ENCODE assay signal across 21 cellular contexts in the genomic region with DNA sequence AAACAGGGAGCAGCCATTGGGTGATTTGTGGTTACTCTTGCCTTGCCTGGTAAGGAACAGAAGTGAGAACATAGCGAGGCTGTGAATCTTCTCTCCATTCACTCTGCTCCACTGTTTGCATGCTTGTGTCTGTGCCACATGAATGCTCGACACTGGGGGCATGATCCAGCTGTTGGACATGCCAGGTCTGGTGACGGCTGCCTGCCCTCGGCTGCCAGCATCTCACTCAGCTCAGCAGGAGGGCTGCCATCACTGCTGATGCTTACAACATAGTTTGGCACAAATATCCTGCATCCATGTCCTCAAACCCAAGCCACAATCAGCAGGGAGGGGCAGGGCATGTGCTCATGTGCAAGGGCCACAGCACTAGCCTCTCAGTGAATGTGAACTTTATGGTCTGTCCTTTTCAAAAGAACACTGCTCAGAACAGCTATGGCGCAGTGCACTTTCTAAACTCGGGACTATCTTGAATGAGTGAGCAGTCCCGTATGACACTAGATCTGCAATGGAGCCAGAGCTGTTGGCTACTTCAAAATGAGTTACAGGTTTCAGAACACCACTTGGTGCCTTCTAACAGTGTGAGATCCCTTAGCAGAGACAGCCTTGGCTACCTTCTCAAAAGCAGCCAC.
DNase-seq lines count a peak whose midpoint lies in the region; ATAC-seq and TF ChIP-seq lines count a peak whose summit lies in the region.
"Had no signal": no experiment of that assay in that cellular context is flagged by ENCODE, and none has a peak within 500 bp of the region (broad histone marks: within the 10 kb centered on the region; RNA-seq: fewer than 3 reads in every experiment).

No MANE protein-coding gene starts in this region.

- 64% methylated on average over 7 of the region's 7 CpGs for WGBS in esophagus muscularis mucosa

- H3K36me3 ChIP-seq in MG63 = no peaks in the 10 kb centered on the region
- H3K36me3 ChIP-seq in esophagus muscularis mucosa = no peaks in the 10 kb centered on the region
- no peaks in the 10 kb centered on the region for H3K36me3 ChIP-seq in PC-3 (ENCODE audit: low read depth, low read length)
- H3K36me3 ChIP-seq: spleen, stomach, upper lobe of left lung had no signal

- POLR2A ChIA-PET in activated CD8-positive, alpha-beta T cell treated with anti-CD3 and anti-CD28 coated beads, Interleukin-2, amount 10 ng/mL, durations not matched to agents 7 days and 5 days (lab: Charles Lee) = no interaction called here
- POLR2A ChIA-PET in PC-3 (lab: Charles Lee; ENCODE audit: unreplicated experiment) = no interaction called here

- no peak for TF ChIP-seq POLR2A in esophagus muscularis mucosa (IDR thresholded peaks at IDR 0.05; ENCODE audit: low read depth)

- H3K4me1 Mint-ChIP-seq in nephron progenitor cell = peaks cover 45% of the 10 kb centered on the region
- no peaks in the 10 kb centered on the region for H3K4me1 Mint-ChIP-seq in activated CD8-positive, alpha-beta T cell treated with anti-CD3 and anti-CD28 coated beads, Interleukin-2, amount 10 ng/mL, durations not matched to agents 7 days and 5 days (ENCODE audit: low read depth)
- H3K4me1 Mint-ChIP-seq: activated naive CD4-positive, alpha-beta T cell treated with anti-CD3 and anti-CD28 coated beads, Interleukin-2, amount 10 ng/mL, durations not matched to agents 7 days and 5 days; CD8-positive, alpha-beta memory T cell had no signal

- H3K27ac ChIP-seq in esophagus muscularis mucosa (replicated peaks in 1 of 4) (peak overlapping the region; percentile 5 to 73 (median 43)), PC-3 (ENCODE audit: low read length) (no peak overlapping the region)
- H3K27ac ChIP-seq: spleen, upper lobe of left lung had no signal

- TF ChIP-seq EP300 in esophagus muscularis mucosa (IDR thresholded peaks at IDR 0.05) = no peak

- DNase-seq in DMS79 (lab: John Stamatoyannopoulos, UW) (peak; percentile 58), MG63 (peak; percentile 84), esophagus muscularis mucosa (ENCODE audit: extremely low spot score) (no peak), nephron progenitor cell (no peak), PC-3 (no peak)
- DNase-seq in activated CD8-positive, alpha-beta T cell treated with anti-CD3 and anti-CD28 coated beads, Interleukin-2, amount 10 ng/mL, durations not matched to agents 7 days and 5 days = no peak
- DNase-seq: activated CD4-positive, alpha-beta T cell treated with anti-CD3 and anti-CD28 coated beads for 1 hour; activated naive CD4-positive, alpha-beta T cell treated with anti-CD3 and anti-CD28 coated beads, Interleukin-2, amount 10 ng/mL, durations not matched to agents 7 days and 5 days; activated T-cell treated with anti-CD3 and anti-CD28 coated beads, Interleukin-2, amount 50 U/mL, for 48 hours; CD8-positive, alpha-beta memory T cell; NCI-H226; posterior cingulate gyrus; RPMI8226; spleen; stimulated activated CD4-positive, alpha-beta T cell treated with anti-CD3 and anti-CD28 coated beads, Interleukin-4, amount 100 ng/mL, for 24 hours; stomach had no signal

- H3K4me1 ChIP-seq in esophagus muscularis mucosa (peaks cover 0 to 45% (median 33%) of the 10 kb centered on the region in 4 donors), PC-3 (ENCODE audit: insufficient read depth, low read length) (no peaks in the 10 kb centered on the region)
- H3K4me1 ChIP-seq: spleen had no signal

- no peaks in the 10 kb centered on the region for H3F3A ChIP-seq in PC-3 (ENCODE audit: low read length, unreplicated experiment)

- H3K27me3 ChIP-seq in MG63 (no peaks in the 10 kb centered on the region), esophagus muscularis mucosa (no peaks in the 10 kb centered on the region), PC-3 (ENCODE audit: low read length) (no peaks in the 10 kb centered on the region)
- H3K27me3 ChIP-seq: spleen, stomach, upper lobe of left lung had no signal

- intact Hi-C loops in esophagus muscularis mucosa (cut with DNase I) (no loop called here), PC-3 (cut with micrococcal nuclease) (no loop called here)

- H3K4me2 ChIP-seq in PC-3 (ENCODE audit: low read length) = no peak overlapping the region

- H3K9me3 ChIP-seq in MG63 (0 out of 2 replicates have a peak, but pooled peaks cover 2% of the 10 kb centered on the region), esophagus muscularis mucosa (no peaks in the 10 kb centered on the region), PC-3 (ENCODE audit: low read length) (no peaks in the 10 kb centered on the region)
- H3K9me3 ChIP-seq: stomach, upper lobe of left lung had no signal

- H3K27ac Mint-ChIP-seq in nephron progenitor cell = peak overlapping the region; percentile 22
- no peak overlapping the region for H3K27ac Mint-ChIP-seq in activated CD8-positive, alpha-beta T cell treated with anti-CD3 and anti-CD28 coated beads, Interleukin-2, amount 10 ng/mL, durations not matched to agents 7 days and 5 days
- H3K27ac Mint-ChIP-seq: activated naive CD4-positive, alpha-beta T cell treated with anti-CD3 and anti-CD28 coated beads, Interleukin-2, amount 10 ng/mL, durations not matched to agents 7 days and 5 days; CD8-positive, alpha-beta memory T cell; mesothelial cell of epicardium had no signal

- H3K79me2 ChIP-seq in PC-3 (ENCODE audit: low read length) = no peaks in the 10 kb centered on the region

- no peak overlapping the region for H3K4me3 Mint-ChIP-seq in nephron progenitor cell
- no peak overlapping the region for H3K4me3 Mint-ChIP-seq in activated CD8-positive, alpha-beta T cell treated with anti-CD3 and anti-CD28 coated beads, Interleukin-2, amount 10 ng/mL, durations not matched to agents 7 days and 5 days
- H3K4me3 Mint-ChIP-seq: activated naive CD4-positive, alpha-beta T cell treated with anti-CD3 and anti-CD28 coated beads, Interleukin-2, amount 10 ng/mL, durations not matched to agents 7 days and 5 days; CD8-positive, alpha-beta memory T cell; mesothelial cell of epicardium had no signal

- no peak for ATAC-seq in GM18511 (IDR thresholded peaks at IDR 0.05; ENCODE audit: unreplicated experiment)
- ATAC-seq in HG03520 (IDR thresholded peaks at IDR 0.05; ENCODE audit: unreplicated experiment) = no peak
- ATAC-seq in activated CD8-positive, alpha-beta T cell treated with anti-CD3 and anti-CD28 coated beads, Interleukin-2, amount 10 ng/mL, durations not matched to agents 7 days and 5 days = no peak
- no peak for ATAC-seq in PC-3
- ATAC-seq: HCT116 had no signal

- H3K9me3 Mint-ChIP-seq in nephron progenitor cell = no peaks in the 10 kb centered on the region
- no peaks in the 10 kb centered on the region for H3K9me3 Mint-ChIP-seq in activated CD8-positive, alpha-beta T cell treated with anti-CD3 and anti-CD28 coated beads, Interleukin-2, amount 10 ng/mL, durations not matched to agents 7 days and 5 days (ENCODE audit: insufficient read depth)
- H3K9me3 Mint-ChIP-seq: activated naive CD4-positive, alpha-beta T cell treated with anti-CD3 and anti-CD28 coated beads, Interleukin-2, amount 10 ng/mL, durations not matched to agents 7 days and 5 days; mesothelial cell of epicardium had no signal

- TF ChIP-seq CTCF in esophagus muscularis mucosa (IDR thresholded peaks at IDR 0.05) = no peak
- no peak for TF ChIP-seq CTCF in nephron progenitor cell (IDR thresholded peaks at IDR 0.05)
- no peak for TF ChIP-seq CTCF in PC-3 (conservative IDR thresholded peaks at IDR 0.05; ENCODE audit: low read depth, low read length)

- no peaks in the 10 kb centered on the region for H3K36me3 Mint-ChIP-seq in nephron progenitor cell (ENCODE audit: low read depth)
- H3K36me3 Mint-ChIP-seq in activated CD8-positive, alpha-beta T cell treated with anti-CD3 and anti-CD28 coated beads, Interleukin-2, amount 10 ng/mL, durations not matched to agents 7 days and 5 days (ENCODE audit: low read depth) = no peaks in the 10 kb centered on the region
- H3K36me3 Mint-ChIP-seq: activated naive CD4-positive, alpha-beta T cell treated with anti-CD3 and anti-CD28 coated beads, Interleukin-2, amount 10 ng/mL, durations not matched to agents 7 days and 5 days; CD8-positive, alpha-beta memory T cell; mesothelial cell of epicardium had no signal

- CTCF ChIA-PET in activated CD8-positive, alpha-beta T cell treated with anti-CD3 and anti-CD28 coated beads, Interleukin-2, amount 10 ng/mL, durations not matched to agents 7 days and 5 days (lab: Charles Lee) = no interaction called here
- CTCF ChIA-PET in PC-3 (lab: Charles Lee) = no interaction called here

- no peak overlapping the region for H3K9ac ChIP-seq in PC-3 (ENCODE audit: low read length)

- H3K9me2 ChIP-seq in PC-3 (replicated peaks; ENCODE audit: low read length) = no peaks in the 10 kb centered on the region

- no peak overlapping the region for H3K4me3 ChIP-seq in MG63
- H3K4me3 ChIP-seq in esophagus muscularis mucosa = no peak overlapping the region
- no peak overlapping the region for H3K4me3 ChIP-seq in PC-3 (ENCODE audit: low read length)
- H3K4me3 ChIP-seq: spleen, stomach, upper lobe of left lung had no signal

- H3K27me3 Mint-ChIP-seq in nephron progenitor cell (ENCODE audit: low read depth, poor library complexity) = peaks cover 7% of the 10 kb centered on the region
- peaks cover 2% of the 10 kb centered on the region for H3K27me3 Mint-ChIP-seq in activated CD8-positive, alpha-beta T cell treated with anti-CD3 and anti-CD28 coated beads, Interleukin-2, amount 10 ng/mL, durations not matched to agents 7 days and 5 days (ENCODE audit: low read depth)

- no peaks in the 10 kb centered on the region for H4K20me1 ChIP-seq in PC-3 (ENCODE audit: low read length)

- H2AFZ ChIP-seq in PC-3 (ENCODE audit: low read length) = no peak overlapping the region

- BruUV-seq in PC-3 (replicated peaks; lab: Mats Ljungman, UMichigan) = no TSS peak

Comparison
In these comparisons a context has a peak if more than half of its experiments do, and no peak if none do; other contexts are left out.
1. DNase-seq: peak in DMS79 (single experiment) and MG63 (single experiment); none in esophagus muscularis mucosa (single experiment), nephron progenitor cell (single experiment), activated CD8-positive, alpha-beta T cell treated with anti-CD3 and anti-CD28 coated beads, Interleukin-2, amount 10 ng/mL, durations not matched to agents 7 days and 5 days (single experiment) and PC-3 (single experiment).